1 cellular context compared by ENCODE assay signal in genomic region chr16:31199430-31200041, GRCh38.
TF ChIP-seq lines count a peak whose summit lies in the region.

No MANE protein-coding gene starts in this region.

TF ChIP-seq in GM23338, 12 proteins besides CTCF, POLR2A, EP300 and RAD21 (continued from another document):
- TF ChIP-seq STAT1 (IDR thresholded peaks at IDR 0.05; ENCODE audit: unreplicated experiment) (no peak), ZNF462 (CRISPR knock-in tag; IDR thresholded peaks at IDR 0.05) (no peak), ZNF331 (CRISPR knock-in tag; IDR thresholded peaks at IDR 0.05; ENCODE audit: low read depth) (no peak), ZNF114 (CRISPR knock-in tag; IDR thresholded peaks at IDR 0.05) (no peak), JUNB (IDR thresholded peaks at IDR 0.05; ENCODE audit: unreplicated experiment) (no peak), ETS1 (IDR thresholded peaks at IDR 0.05) (no peak)
